8 cellular contexts compared by ENCODE assay signal in genomic region chr5:172187118-172188032, GRCh38. TPM values are rescaled to one million over a fixed set of nuclear protein-coding genes. Genes with fewer than 3 reads are reported as not detected.
DNase-seq lines count a peak whose midpoint lies in the region; ATAC-seq and TF ChIP-seq lines count a peak whose summit lies in the region.

No MANE protein-coding gene starts in this region.

- H3K4me1 Mint-ChIP-seq in activated T-cell treated with anti-CD3 and anti-CD28 coated beads, Interleukin-2, amount 50 U/mL, for 4 hours (ENCODE audit: low read depth) = peaks cover 40% of the 10 kb centered on the region
- peaks cover 18 to 48% (median 39%) of the 10 kb centered on the region in 4 donors for H3K4me1 Mint-ChIP-seq in naive thymus-derived CD8-positive, alpha-beta T cell

- peaks cover 5% of the 10 kb centered on the region for H3K36me3 Mint-ChIP-seq in activated T-cell treated with anti-CD3 and anti-CD28 coated beads, Interleukin-2, amount 50 U/mL, for 4 hours (ENCODE audit: insufficient read depth)
- peaks cover 2 to 16% (median 5%) of the 10 kb centered on the region in 3 donors for H3K36me3 Mint-ChIP-seq in naive thymus-derived CD8-positive, alpha-beta T cell

- peak overlapping the region; percentile 99 for H3K4me3 Mint-ChIP-seq in activated T-cell treated with anti-CD3 and anti-CD28 coated beads, Interleukin-2, amount 50 U/mL, for 4 hours
- peak overlapping the region; percentile 97 to 100 (median 99) for H3K4me3 Mint-ChIP-seq in naive thymus-derived CD8-positive, alpha-beta T cell

- intact Hi-C loops in OCI-LY7 (cut with micrococcal nuclease; ENCODE audit: unreplicated experiment) = loop anchor here (1.0 to 5.0 kb wide), 9 partner anchors 8 to 275 kb away; partner anchors contain the start of genes FBXW11 and UBTD2
- intact Hi-C loops in esophagus muscularis mucosa (cut with DNase I) = loop anchor here (1.0 to 5.0 kb wide), 3 partner anchors 80 to 180 kb away; partner anchors contain the start of gene FBXW11

- 0% methylated on average over 22 of the region's 66 CpGs for WGBS in esophagus muscularis mucosa
- WGBS in thymus = under 1% methylated on average over 66 of the region's 66 CpGs

- DNase-seq in A172 (ENCODE audit: low spot score) = peak; percentile 90
- peak; percentile 76 for DNase-seq in OCI-LY7 (ENCODE audit: low spot score)
- peak; percentile 62 for DNase-seq in activated T-cell treated with anti-CD3 and anti-CD28 coated beads, Interleukin-2, amount 50 U/mL, for 4 hours
- DNase-seq in esophagus muscularis mucosa (ENCODE audit: extremely low spot score) = no peak
- DNase-seq in naive thymus-derived CD8-positive, alpha-beta T cell = peak; percentile 51 to 79 (median 64)

- TF ChIP-seq EP300 in esophagus muscularis mucosa (IDR thresholded peaks at IDR 0.05) = no peak

- POLR2A ChIA-PET in OCI-LY7 (lab: Charles Lee) = interaction anchor here (0.6 to 2.4 kb wide), 18 partner anchors 8 to 180 kb away, joined by 3 to 39 read pairs (median 4); partner anchors contain the start of genes FBXW11 and UBTD2
- POLR2A ChIA-PET in naive thymus-derived CD8-positive, alpha-beta T cell (lab: Charles Lee) = interaction anchor here (0.5 to 12.5 kb wide), 21 partner anchors 12 to 577 kb away, joined by 3 to 721 read pairs (median 6); partner anchors contain the start of gene FBXW11

- TF ChIP-seq CTCF in OCI-LY7 (conservative IDR thresholded peaks at IDR 0.05; ENCODE audit: low read length) = peak; percentile 20; the same call in 1 of the 2 replicates
- no peak for TF ChIP-seq CTCF in esophagus muscularis mucosa (IDR thresholded peaks at IDR 0.05)

- no TSS peak for BruUV-seq in OCI-LY7 (replicated peaks; lab: Mats Ljungman, UMichigan)

- no peaks in the 10 kb centered on the region for H3K27me3 ChIP-seq in esophagus muscularis mucosa
- H3K27me3 ChIP-seq in thymus (ENCODE audit: control insufficient read depth, insufficient read depth) = no peaks in the 10 kb centered on the region

- H3K4me1 ChIP-seq in OCI-LY7 (ENCODE audit: insufficient read depth, low read length, poor library complexity, severe bottlenecking) = peaks cover 26% of the 10 kb centered on the region
- peaks cover 21 to 49% (median 42%) of the 10 kb centered on the region in 4 donors for H3K4me1 ChIP-seq in esophagus muscularis mucosa
- H3K4me1 ChIP-seq in thymus (ENCODE audit: control insufficient read depth, insufficient read depth, low read length) = peaks cover 17% of the 10 kb centered on the region

- peak overlapping the region; percentile 97 for H3K4me3 ChIP-seq in OCI-LY7 (ENCODE audit: low read depth, low read length, poor library complexity, severe bottlenecking)
- peak overlapping the region; percentile 82 to 94 (median 89) for H3K4me3 ChIP-seq in esophagus muscularis mucosa
- H3K4me3 ChIP-seq in thymus (ENCODE audit: low read length) = peak overlapping the region; percentile 100

- no peaks in the 10 kb centered on the region for H3K9me2 ChIP-seq in OCI-LY7 (ENCODE audit: insufficient read depth, low read length)

- H2AFZ ChIP-seq in OCI-LY7 (ENCODE audit: low read length) = peak overlapping the region; percentile 74

- H3K27ac Mint-ChIP-seq in naive thymus-derived CD8-positive, alpha-beta T cell = peak overlapping the region; percentile 95 to 100 (median 98)

- peak overlapping the region; percentile 62 for H3K27ac ChIP-seq in OCI-LY7 (ENCODE audit: low read depth, low read length, poor library complexity, severe bottlenecking)
- H3K27ac ChIP-seq in esophagus muscularis mucosa (replicated peaks in 1 of 4) = peak overlapping the region; percentile 85 to 97 (median 92)
- peak overlapping the region; percentile 89 for H3K27ac ChIP-seq in thymus (ENCODE audit: low read depth)

- H3K4me2 ChIP-seq in OCI-LY7 (ENCODE audit: low read length) = peak overlapping the region; percentile 93

- ATAC-seq in GM18520 (IDR thresholded peaks at IDR 0.05; ENCODE audit: unreplicated experiment) (peak; percentile 19), HG03095 (IDR thresholded peaks at IDR 0.05; ENCODE audit: unreplicated experiment) (peak; percentile 21)
- peak; percentile 52 for ATAC-seq in activated T-cell treated with anti-CD3 and anti-CD28 coated beads, Interleukin-2, amount 50 U/mL, for 4 hours
- peak; percentile 33 to 38 for ATAC-seq in naive thymus-derived CD8-positive, alpha-beta T cell

- H3K79me2 ChIP-seq in OCI-LY7 (ENCODE audit: insufficient read depth, low read depth, low read length) = peaks cover 47% of the 10 kb centered on the region

- H3K36me3 ChIP-seq in OCI-LY7 (ENCODE audit: insufficient read depth, low read length) = peaks cover 30% of the 10 kb centered on the region
- H3K36me3 ChIP-seq in esophagus muscularis mucosa = no peaks in the 10 kb centered on the region
- peaks cover 3% of the 10 kb centered on the region for H3K36me3 ChIP-seq in thymus (ENCODE audit: control insufficient read depth, insufficient read depth)

- H3K27me3 Mint-ChIP-seq in activated T-cell treated with anti-CD3 and anti-CD28 coated beads, Interleukin-2, amount 50 U/mL, for 4 hours (ENCODE audit: low read depth) = no peaks in the 10 kb centered on the region
- no peaks in the 10 kb centered on the region for H3K27me3 Mint-ChIP-seq in naive thymus-derived CD8-positive, alpha-beta T cell

- CTCF ChIA-PET in OCI-LY7 (lab: Charles Lee; ENCODE audit: unreplicated experiment) = interaction anchor here (0.7 to 2.4 kb wide), 11 partner anchors 9 to 104 kb away, joined by 3 to 13 read pairs (median 4); no protein-coding TSS in a partner anchor

- H4K20me1 ChIP-seq in OCI-LY7 (ENCODE audit: insufficient read depth, low read length) = peaks cover 3% of the 10 kb centered on the region; the same call in 1 of the 2 replicates

- TF ChIP-seq POLR2A in esophagus muscularis mucosa (IDR thresholded peaks at IDR 0.05; ENCODE audit: low read depth) = no peak

- no peaks in the 10 kb centered on the region for H3K9me3 Mint-ChIP-seq in activated T-cell treated with anti-CD3 and anti-CD28 coated beads, Interleukin-2, amount 50 U/mL, for 4 hours
- H3K9me3 Mint-ChIP-seq in naive thymus-derived CD8-positive, alpha-beta T cell = no peaks in the 10 kb centered on the region

- H3K9me3 ChIP-seq in OCI-LY7 (ENCODE audit: low read length) (no peaks in the 10 kb centered on the region), esophagus muscularis mucosa (no peaks in the 10 kb centered on the region), thymus (ENCODE audit: control insufficient read depth) (no peaks in the 10 kb centered on the region)

RNA-seq across cellular contexts. Expression of gene STK10, which starts 0.6 kb away (rescaled TPM):
- total RNA-seq in A172 (2014; rRNA removed; shearing (Covaris generic)) = 13.2 and 17.9 TPM in 2 replicates
- 53.1 and 53.7 TPM in 2 replicates for total RNA-seq in OCI-LY7 (2014; rRNA removed; shearing (Covaris generic))
- total RNA-seq in OCI-LY7 (2022) (89.7 and 95.9 TPM in 2 replicates), esophagus muscularis mucosa (10 to 100 TPM; 18.8 to 21.8 (median 19.4) TPM)
- total RNA-seq in activated T-cell treated with anti-CD3 and anti-CD28 coated beads, Interleukin-2, amount 50 U/mL, for 4 hours = 10 to 100 TPM; 62.1 to 79.0 (median 72.6) TPM
- total RNA-seq in naive thymus-derived CD8-positive, alpha-beta T cell = 100 to 1,000 TPM; 351 to 360 TPM
- 100 to 1,000 TPM in 1 of 3 donors, 10 to 100 TPM in 2; 44.6 to 128 (median 62.1) TPM for polyA plus RNA-seq in naive thymus-derived CD8-positive, alpha-beta T cell
- polyA plus RNA-seq in thymus = 44.9 TPM

RNA-seq across cellular contexts. Expression of gene EFCAB9, which starts 6.6 kb away (rescaled TPM):
- total RNA-seq in A172 (2014; rRNA removed; shearing (Covaris generic)) = not detected in 2 replicates
- not detected in 2 replicates for total RNA-seq in OCI-LY7 (2014; rRNA removed; shearing (Covaris generic))
- total RNA-seq in OCI-LY7 (2022) (not detected in 2 replicates), esophagus muscularis mucosa (not detected)
- not detected for total RNA-seq in activated T-cell treated with anti-CD3 and anti-CD28 coated beads, Interleukin-2, amount 50 U/mL, for 4 hours
- total RNA-seq in naive thymus-derived CD8-positive, alpha-beta T cell = not detected
- not detected for polyA plus RNA-seq in naive thymus-derived CD8-positive, alpha-beta T cell
- polyA plus RNA-seq in thymus = not detected
